ENCODE assay signal across 1 cellular context in the genomic region with DNA sequence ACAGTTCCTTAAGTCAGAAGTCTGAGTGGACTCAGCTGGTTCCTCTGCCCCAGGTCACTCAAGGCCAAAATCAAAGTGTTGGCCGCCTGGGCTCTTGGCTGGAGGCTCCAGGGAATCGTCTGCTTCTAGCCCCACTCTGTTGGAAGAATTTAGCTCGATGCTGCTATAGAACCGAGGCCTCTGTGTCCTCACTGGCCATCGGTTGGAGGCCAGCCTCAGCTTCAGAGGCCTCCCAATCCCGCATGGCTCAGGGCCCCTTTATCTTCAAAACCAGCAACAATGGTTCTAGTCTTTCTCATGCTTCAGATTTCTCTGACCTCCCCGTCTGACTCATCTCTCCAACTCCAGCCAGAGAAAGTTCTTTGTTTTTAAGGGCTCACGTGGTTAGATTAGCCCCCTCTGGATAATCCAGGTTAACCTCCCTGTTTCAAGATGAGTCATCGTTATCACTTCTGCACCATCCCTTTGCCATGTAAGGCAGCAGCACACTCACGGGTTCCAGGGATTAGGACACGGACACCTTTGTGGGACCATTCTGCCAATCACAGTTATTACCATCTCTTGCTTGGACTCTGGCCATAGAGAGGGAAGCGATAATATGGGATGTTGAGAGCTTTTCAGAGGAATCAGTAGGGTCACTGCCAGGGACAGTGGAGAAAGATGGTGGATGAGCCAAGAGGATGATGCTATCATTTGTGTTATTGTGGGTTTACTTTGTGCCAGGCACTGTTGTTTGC.
TF ChIP-seq lines count a peak whose summit lies in the region.

No MANE protein-coding gene starts in this region.

TF ChIP-seq in K562, 482 proteins besides CTCF, POLR2A, EP300 and RAD21 (continued from another document and continues in another):
- TF ChIP-seq, protein P1, sequence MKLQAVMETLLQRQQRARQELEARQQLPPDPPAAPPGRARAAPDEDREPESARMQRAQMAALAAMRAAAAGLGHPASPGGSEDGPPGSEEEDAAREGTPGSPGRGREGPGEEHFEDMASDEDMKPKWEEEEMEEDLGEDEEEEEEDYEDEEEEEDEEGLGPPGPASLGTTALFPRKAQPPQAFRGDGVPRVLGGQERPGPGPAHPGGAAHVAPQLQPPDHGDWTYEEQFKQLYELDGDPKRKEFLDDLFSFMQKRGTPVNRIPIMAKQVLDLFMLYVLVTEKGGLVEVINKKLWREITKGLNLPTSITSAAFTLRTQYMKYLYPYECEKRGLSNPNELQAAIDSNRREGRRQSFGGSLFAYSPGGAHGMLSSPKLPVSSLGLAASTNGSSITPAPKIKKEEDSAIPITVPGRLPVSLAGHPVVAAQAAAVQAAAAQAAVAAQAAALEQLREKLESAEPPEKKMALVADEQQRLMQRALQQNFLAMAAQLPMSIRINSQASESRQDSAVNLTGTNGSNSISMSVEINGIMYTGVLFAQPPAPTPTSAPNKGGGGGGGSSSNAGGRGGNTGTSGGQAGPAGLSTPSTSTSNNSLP (IDR thresholded peaks at IDR 0.05; ENCODE audit: borderline replicate concordance, low read depth, low read length), result peak; percentile 35; the same call in 1 of the 2 replicates
- TF ChIP-seq NR1H2 (CRISPR knock-in tag; IDR thresholded peaks at IDR 0.05), result no peak
- no peak for TF ChIP-seq ZBTB17 (CRISPR knock-in tag; IDR thresholded peaks at IDR 0.05)
- no peak for TF ChIP-seq BRD4 (IDR thresholded peaks at IDR 0.05)
- TF ChIP-seq CREB3 (tag; conservative IDR thresholded peaks at IDR 0.05; ENCODE audit: low read depth), result no peak
- no peak for TF ChIP-seq MEF2A (IDR thresholded peaks at IDR 0.05; ENCODE audit: control insufficient read depth, low read depth, low read length)
- TF ChIP-seq, protein P2, sequence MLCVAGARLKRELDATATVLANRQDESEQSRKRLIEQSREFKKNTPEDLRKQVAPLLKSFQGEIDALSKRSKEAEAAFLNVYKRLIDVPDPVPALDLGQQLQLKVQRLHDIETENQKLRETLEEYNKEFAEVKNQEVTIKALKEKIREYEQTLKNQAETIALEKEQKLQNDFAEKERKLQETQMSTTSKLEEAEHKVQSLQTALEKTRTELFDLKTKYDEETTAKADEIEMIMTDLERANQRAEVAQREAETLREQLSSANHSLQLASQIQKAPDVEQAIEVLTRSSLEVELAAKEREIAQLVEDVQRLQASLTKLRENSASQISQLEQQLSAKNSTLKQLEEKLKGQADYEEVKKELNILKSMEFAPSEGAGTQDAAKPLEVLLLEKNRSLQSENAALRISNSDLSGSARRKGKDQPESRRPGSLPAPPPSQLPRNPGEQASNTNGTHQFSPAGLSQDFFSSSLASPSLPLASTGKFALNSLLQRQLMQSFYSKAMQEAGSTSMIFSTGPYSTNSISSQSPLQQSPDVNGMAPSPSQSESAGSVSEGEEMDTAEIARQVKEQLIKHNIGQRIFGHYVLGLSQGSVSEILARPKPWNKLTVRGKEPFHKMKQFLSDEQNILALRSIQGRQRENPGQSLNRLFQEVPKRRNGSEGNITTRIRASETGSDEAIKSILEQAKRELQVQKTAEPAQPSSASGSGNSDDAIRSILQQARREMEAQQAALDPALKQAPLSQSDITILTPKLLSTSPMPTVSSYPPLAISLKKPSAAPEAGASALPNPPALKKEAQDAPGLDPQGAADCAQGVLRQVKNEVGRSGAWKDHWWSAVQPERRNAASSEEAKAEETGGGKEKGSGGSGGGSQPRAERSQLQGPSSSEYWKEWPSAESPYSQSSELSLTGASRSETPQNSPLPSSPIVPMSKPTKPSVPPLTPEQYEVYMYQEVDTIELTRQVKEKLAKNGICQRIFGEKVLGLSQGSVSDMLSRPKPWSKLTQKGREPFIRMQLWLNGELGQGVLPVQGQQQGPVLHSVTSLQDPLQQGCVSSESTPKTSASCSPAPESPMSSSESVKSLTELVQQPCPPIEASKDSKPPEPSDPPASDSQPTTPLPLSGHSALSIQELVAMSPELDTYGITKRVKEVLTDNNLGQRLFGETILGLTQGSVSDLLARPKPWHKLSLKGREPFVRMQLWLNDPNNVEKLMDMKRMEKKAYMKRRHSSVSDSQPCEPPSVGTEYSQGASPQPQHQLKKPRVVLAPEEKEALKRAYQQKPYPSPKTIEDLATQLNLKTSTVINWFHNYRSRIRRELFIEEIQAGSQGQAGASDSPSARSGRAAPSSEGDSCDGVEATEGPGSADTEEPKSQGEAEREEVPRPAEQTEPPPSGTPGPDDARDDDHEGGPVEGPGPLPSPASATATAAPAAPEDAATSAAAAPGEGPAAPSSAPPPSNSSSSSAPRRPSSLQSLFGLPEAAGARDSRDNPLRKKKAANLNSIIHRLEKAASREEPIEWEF (CRISPR knock-in tag; IDR thresholded peaks at IDR 0.05), result no peak
- TF ChIP-seq KHSRP (IDR thresholded peaks at IDR 0.05), result no peak
- no peak for TF ChIP-seq MYBL2 (IDR thresholded peaks at IDR 0.05; ENCODE audit: low read depth)
- TF ChIP-seq MYBL2 (CRISPR knock-in tag; IDR thresholded peaks at IDR 0.05; ENCODE audit: borderline replicate concordance), result no peak
- TF ChIP-seq SAFB2 (IDR thresholded peaks at IDR 0.05; ENCODE audit: borderline replicate concordance, low read depth, low read length, severe bottlenecking), result no peak
- no peak for TF ChIP-seq XRCC4 (IDR thresholded peaks at IDR 0.05; ENCODE audit: extremely low read depth, insufficient read depth, insufficient read length)
- TF ChIP-seq FOXA3 (CRISPR knock-in tag; conservative IDR thresholded peaks at IDR 0.05 in 1 of 2, IDR thresholded peaks at IDR 0.05 in 1 of 2), result peak in 1 of 2 experiments; percentile 84; a peak in 2 of 4 replicates
- TF ChIP-seq FOXM1 (IDR thresholded peaks at IDR 0.05; ENCODE audit: low read depth), result 0 out of 2 replicates have a peak, but pooled peaks have one; percentile 37
- TF ChIP-seq FOXM1 (CRISPR knock-in tag; IDR thresholded peaks at IDR 0.05; ENCODE audit: low read depth), result no peak
- peak; percentile 98 for TF ChIP-seq JUND (IDR thresholded peaks at IDR 0.05; ENCODE audit: borderline replicate concordance, low read depth, low read length)
- TF ChIP-seq JUND (tag; IDR thresholded peaks at IDR 0.05; ENCODE audit: borderline replicate concordance, low read depth, low read length), result peak; percentile 99
- TF ChIP-seq GMEB1 (CRISPR knock-in tag; IDR thresholded peaks at IDR 0.05), result no peak
- TF ChIP-seq ZNF274 (IDR thresholded peaks at IDR 0.05; ENCODE audit: borderline replicate concordance, low read depth, low read length), result no peak
- TF ChIP-seq FOXJ2 (tag; IDR thresholded peaks at IDR 0.05), result 0 out of 2 replicates have a peak, but pooled peaks have one; percentile 31
- TF ChIP-seq, protein P3, sequence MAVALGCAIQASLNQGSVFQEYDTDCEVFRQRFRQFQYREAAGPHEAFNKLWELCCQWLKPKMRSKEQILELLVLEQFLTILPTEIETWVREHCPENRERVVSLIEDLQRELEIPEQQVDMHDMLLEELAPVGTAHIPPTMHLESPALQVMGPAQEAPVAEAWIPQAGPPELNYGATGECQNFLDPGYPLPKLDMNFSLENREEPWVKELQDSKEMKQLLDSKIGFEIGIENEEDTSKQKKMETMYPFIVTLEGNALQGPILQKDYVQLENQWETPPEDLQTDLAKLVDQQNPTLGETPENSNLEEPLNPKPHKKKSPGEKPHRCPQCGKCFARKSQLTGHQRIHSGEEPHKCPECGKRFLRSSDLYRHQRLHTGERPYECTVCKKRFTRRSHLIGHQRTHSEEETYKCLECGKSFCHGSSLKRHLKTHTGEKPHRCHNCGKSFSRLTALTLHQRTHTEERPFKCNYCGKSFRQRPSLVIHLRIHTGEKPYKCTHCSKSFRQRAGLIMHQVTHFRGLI (CRISPR knock-in tag; IDR thresholded peaks at IDR 0.05), result no peak
- TF ChIP-seq POLR2G (IDR thresholded peaks at IDR 0.05; ENCODE audit: low read depth, low read length), result no peak
- no peak for TF ChIP-seq ETV1 (tag; conservative IDR thresholded peaks at IDR 0.05; ENCODE audit: low read depth)
- TF ChIP-seq LCOR (CRISPR knock-in tag; IDR thresholded peaks at IDR 0.05), result peak; percentile 84; the same call in 1 of the 2 replicates
- no peak for TF ChIP-seq ZNF232 (CRISPR knock-in tag; IDR thresholded peaks at IDR 0.05)
- no peak for TF ChIP-seq TBL1XR1 (IDR thresholded peaks at IDR 0.05; ENCODE audit: low read length in 2 of 2)
- no peak for TF ChIP-seq BACH1 (tag; IDR thresholded peaks at IDR 0.05)
- TF ChIP-seq MAX (CRISPR knock-in tag; IDR thresholded peaks at IDR 0.05), result peak; percentile 86
- TF ChIP-seq, protein P4, sequence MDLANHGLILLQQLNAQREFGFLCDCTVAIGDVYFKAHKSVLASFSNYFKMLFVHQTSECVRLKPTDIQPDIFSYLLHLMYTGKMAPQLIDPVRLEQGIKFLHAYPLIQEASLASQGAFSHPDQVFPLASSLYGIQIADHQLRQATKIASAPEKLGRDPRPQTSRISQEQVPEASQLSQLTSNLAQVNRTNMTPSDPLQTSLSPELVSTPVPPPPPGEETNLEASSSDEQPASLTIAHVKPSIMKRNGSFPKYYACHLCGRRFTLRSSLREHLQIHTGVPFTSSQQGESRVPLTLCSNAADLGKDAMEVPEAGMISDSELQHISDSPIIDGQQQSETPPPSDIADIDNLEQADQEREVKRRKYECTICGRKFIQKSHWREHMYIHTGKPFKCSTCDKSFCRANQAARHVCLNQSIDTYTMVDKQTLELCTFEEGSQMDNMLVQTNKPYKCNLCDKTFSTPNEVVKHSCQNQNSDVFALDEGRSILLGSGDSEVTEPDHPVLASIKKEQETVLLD (IDR thresholded peaks at IDR 0.05), result no peak
- TF ChIP-seq TAL1 (IDR thresholded peaks at IDR 0.05), result peak; percentile 71
- TF ChIP-seq ZNF561 (CRISPR knock-in tag; conservative IDR thresholded peaks at IDR 0.05), result no peak
- no peak for TF ChIP-seq U2AF2 (optimal IDR thresholded peaks at IDR 0.05; ENCODE audit: low read depth, low read length)
- TF ChIP-seq EHMT2 (IDR thresholded peaks at IDR 0.05), result 0 out of 2 replicates have a peak, but pooled peaks have one; percentile 43
- peak in 1 of 2 experiments; percentile 13; a peak in 2 of 4 replicates for TF ChIP-seq NRF1 (conservative IDR thresholded peaks at IDR 0.05 in 1 of 2, IDR thresholded peaks at IDR 0.05 in 1 of 2)
- peak; percentile 38; the same call in 1 of the 2 replicates for TF ChIP-seq MAFF (IDR thresholded peaks at IDR 0.05; ENCODE audit: low read length)
- TF ChIP-seq KDM2B (CRISPR knock-in tag; IDR thresholded peaks at IDR 0.05), result no peak
- no peak for TF ChIP-seq ZNF239 (CRISPR knock-in tag; IDR thresholded peaks at IDR 0.05)
- TF ChIP-seq, protein P5, sequence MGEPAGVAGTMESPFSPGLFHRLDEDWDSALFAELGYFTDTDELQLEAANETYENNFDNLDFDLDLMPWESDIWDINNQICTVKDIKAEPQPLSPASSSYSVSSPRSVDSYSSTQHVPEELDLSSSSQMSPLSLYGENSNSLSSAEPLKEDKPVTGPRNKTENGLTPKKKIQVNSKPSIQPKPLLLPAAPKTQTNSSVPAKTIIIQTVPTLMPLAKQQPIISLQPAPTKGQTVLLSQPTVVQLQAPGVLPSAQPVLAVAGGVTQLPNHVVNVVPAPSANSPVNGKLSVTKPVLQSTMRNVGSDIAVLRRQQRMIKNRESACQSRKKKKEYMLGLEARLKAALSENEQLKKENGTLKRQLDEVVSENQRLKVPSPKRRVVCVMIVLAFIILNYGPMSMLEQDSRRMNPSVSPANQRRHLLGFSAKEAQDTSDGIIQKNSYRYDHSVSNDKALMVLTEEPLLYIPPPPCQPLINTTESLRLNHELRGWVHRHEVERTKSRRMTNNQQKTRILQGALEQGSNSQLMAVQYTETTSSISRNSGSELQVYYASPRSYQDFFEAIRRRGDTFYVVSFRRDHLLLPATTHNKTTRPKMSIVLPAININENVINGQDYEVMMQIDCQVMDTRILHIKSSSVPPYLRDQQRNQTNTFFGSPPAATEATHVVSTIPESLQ (CRISPR knock-in tag; IDR thresholded peaks at IDR 0.05), result no peak
- no peak for TF ChIP-seq POLR2B (IDR thresholded peaks at IDR 0.05; ENCODE audit: low read depth, partially characterized antibody)
